In genomic region chr10:30092151-30092790, GRCh38 we compare ENCODE assay signal across 19 cellular contexts.
DNase-seq lines count a peak whose midpoint lies in the region; ATAC-seq, FAIRE-seq and TF ChIP-seq lines count a peak whose summit lies in the region.
"Had no signal": no experiment of that assay in that cellular context is flagged by ENCODE, and none has a peak within 500 bp of the region (broad histone marks: within the 10 kb centered on the region; RNA-seq: fewer than 3 reads in every experiment).

No MANE protein-coding gene starts in this region.

- H3K4me1 ChIP-seq in RWPE2 (ENCODE audit: insufficient read depth, poor library complexity, severe bottlenecking), result no peaks in the 10 kb centered on the region
- H3K4me1 ChIP-seq: adrenal gland, HAP-1, left lung, thyroid gland had no signal

- H3K36me3 ChIP-seq in RWPE2 (ENCODE audit: low read depth), result no peaks in the 10 kb centered on the region
- H3K36me3 ChIP-seq: adrenal gland, HAP-1, left lung, thyroid gland had no signal

- TF ChIP-seq CTCF in RWPE2 (IDR thresholded peaks at IDR 0.05; ENCODE audit: poor library complexity, severe bottlenecking), result no peak
- no peak for TF ChIP-seq CTCF in fibroblast of mammary gland (conservative IDR thresholded peaks at IDR 0.05; ENCODE audit: control insufficient read depth, insufficient read depth, low read depth, low read length)

- no peaks in the 10 kb centered on the region for H3K27me3 ChIP-seq in RWPE2 (ENCODE audit: insufficient read depth, poor library complexity, severe bottlenecking)
- H3K27me3 ChIP-seq: adrenal gland, left lung, thyroid gland had no signal

- H3K4me3 ChIP-seq in RWPE2 (ENCODE audit: severe bottlenecking) (no peak overlapping the region), fibroblast of mammary gland (ENCODE audit: control insufficient read depth, low read depth, low read length) (no peak overlapping the region)
- H3K4me3 ChIP-seq: adrenal gland, HAP-1, left lung, SK-N-MC, thyroid gland had no signal

- peak; percentile 50 for DNase-seq in DMS53 (lab: John Stamatoyannopoulos, UW)
- DNase-seq in DMS53 treated with DMSO at 0.1 percent for 48 hours (lab: John Stamatoyannopoulos, UW; ENCODE audit: unreplicated experiment), result no peak
- no peak for DNase-seq in RWPE2 (ENCODE audit: low spot score)
- DNase-seq in fibroblast of mammary gland (ENCODE audit: low read depth), result peak; percentile 66
- peak; percentile 30 for DNase-seq in urothelium cell line (ENCODE audit: low spot score)
- DNase-seq: activated T-cell treated with anti-CD3 and anti-CD28 coated beads for 4 hours; adrenal gland; DMS79; left lung; NCI-H1930; NK-92 treated with Interleukin-12 subunit alpha and Interleukin-12 subunit beta, amount 100 ng/mL, for 24 hours; thyroid gland had no signal

- H3K9me3 ChIP-seq in RWPE2 (ENCODE audit: severe bottlenecking), result no peaks in the 10 kb centered on the region
- H3K9me3 ChIP-seq: adrenal gland, HAP-1, left lung, thyroid gland had no signal

- peak; percentile 42; the same call in 1 of the 3 replicates for ATAC-seq in RWPE2 (ENCODE audit: low read depth)
- no peak for ATAC-seq in HG03521 (IDR thresholded peaks at IDR 0.05; ENCODE audit: unreplicated experiment)
- ATAC-seq in HG03175 (IDR thresholded peaks at IDR 0.05; ENCODE audit: unreplicated experiment), result no peak
- no peak for ATAC-seq in HG03457 (IDR thresholded peaks at IDR 0.05; ENCODE audit: unreplicated experiment)
- ATAC-seq: left lung had no signal

- H3K27ac ChIP-seq in RWPE2 (ENCODE audit: poor library complexity, severe bottlenecking), result no peak overlapping the region
- H3K27ac ChIP-seq: 22Rv1, adrenal gland, left lung, SK-N-MC, thyroid gland had no signal

- peak; percentile 66 for FAIRE-seq in urothelium cell line (lab: Jason Lieb, UNC)
- FAIRE-seq: GM12892 had no signal

Comparison
In these comparisons a context has a peak if more than half of its experiments do, and no peak if none do; other contexts are left out.
1. DNase-seq: peak in DMS53 (single experiment), fibroblast of mammary gland (single experiment) and urothelium cell line (single experiment); none in DMS53 treated with DMSO at 0.1 percent for 48 hours (single experiment) and RWPE2 (single experiment).